Comparison of ENCODE assay signal across 1 cellular context in genomic region chr11:17275376-17276235, GRCh38.
A peak's percentile ranks its signal among the peaks of the same experiment; 100 is the strongest.
TF ChIP-seq lines count a peak whose summit lies in the region.

No MANE protein-coding gene starts in this region.

TF ChIP-seq in HepG2, 621 proteins besides CTCF, POLR2A, EP300 and RAD21 (continued from another document and continues in another):
- TF ChIP-seq TEF (CRISPR knock-in tag; IDR thresholded peaks at IDR 0.05) (no peak), TEAD3 (CRISPR knock-in tag; optimal IDR thresholded peaks at IDR 0.05; ENCODE audit: borderline replicate concordance) (no peak), ZNF280D (CRISPR knock-in tag; IDR thresholded peaks at IDR 0.05) (0 out of 2 replicates have a peak, but pooled peaks have one; percentile 30), ZNF75D (CRISPR knock-in tag; IDR thresholded peaks at IDR 0.05; ENCODE audit: borderline replicate concordance) (no peak), MAFF (IDR thresholded peaks at IDR 0.05; ENCODE audit: low read depth, low read length) (no peak), CBX1 (IDR thresholded peaks at IDR 0.05; ENCODE audit: low read depth) (no peak), NR3C1 (CRISPR knock-in tag; IDR thresholded peaks at IDR 0.05) (no peak), ZBTB8A (CRISPR knock-in tag; IDR thresholded peaks at IDR 0.05; ENCODE audit: borderline replicate concordance, low read depth) (no peak), ZNF614 (CRISPR knock-in tag; IDR thresholded peaks at IDR 0.05; ENCODE audit: borderline replicate concordance) (no peak), ZNF33B (CRISPR knock-in tag; IDR thresholded peaks at IDR 0.05) (no peak; the same call in 1 of the 2 replicates), ELF4 (CRISPR knock-in tag; IDR thresholded peaks at IDR 0.05; ENCODE audit: borderline replicate concordance) (0 out of 2 replicates have a peak, but pooled peaks have one; percentile 30), ZNF367 (CRISPR knock-in tag; IDR thresholded peaks at IDR 0.05; ENCODE audit: borderline replicate concordance) (no peak), CEBPG (CRISPR knock-in tag; IDR thresholded peaks at IDR 0.05) (peak; percentile 81), ZNF660 (CRISPR knock-in tag; IDR thresholded peaks at IDR 0.05; ENCODE audit: borderline replicate concordance, low read depth) (no peak), FOSL2 (CRISPR knock-in tag; IDR thresholded peaks at IDR 0.05) (peak; percentile 71), KLF9 (CRISPR knock-in tag; IDR thresholded peaks at IDR 0.05; ENCODE audit: low read depth) (no peak), EHMT2 (IDR thresholded peaks at IDR 0.05; ENCODE audit: borderline replicate concordance, low read depth, low read length) (no peak), ZNF790 (CRISPR knock-in tag; IDR thresholded peaks at IDR 0.05; ENCODE audit: borderline replicate concordance) (no peak), ZSCAN21 (CRISPR knock-in tag; IDR thresholded peaks at IDR 0.05; ENCODE audit: borderline replicate concordance) (no peak), STAT5B (CRISPR knock-in tag; IDR thresholded peaks at IDR 0.05) (no peak), CENPBD1 (CRISPR knock-in tag; IDR thresholded peaks at IDR 0.05; ENCODE audit: borderline replicate concordance, low read depth) (no peak), ZNF124 (CRISPR knock-in tag; IDR thresholded peaks at IDR 0.05) (no peak), EED (CRISPR knock-in tag; IDR thresholded peaks at IDR 0.05) (no peak), THAP7 (CRISPR knock-in tag; IDR thresholded peaks at IDR 0.05) (0 out of 2 replicates have a peak, but pooled peaks have one; percentile 21), ELF3 (CRISPR knock-in tag; IDR thresholded peaks at IDR 0.05) (peak; percentile 41; the same call in 1 of the 2 replicates), NR2F2 (IDR thresholded peaks at IDR 0.05; ENCODE audit: borderline replicate concordance, low read depth) (no peak), ZBTB38 (CRISPR knock-in tag; IDR thresholded peaks at IDR 0.05) (no peak), XRCC5 (optimal IDR thresholded peaks at IDR 0.05; ENCODE audit: low read length) (no peak), FOXK2 (IDR thresholded peaks at IDR 0.05) (no peak), PRPF4 (IDR thresholded peaks at IDR 0.05; ENCODE audit: low read depth, low read length, poor library complexity, severe bottlenecking) (no peak), ZNF670 (CRISPR knock-in tag; IDR thresholded peaks at IDR 0.05; ENCODE audit: borderline replicate concordance) (no peak), ZBTB49 (CRISPR knock-in tag; IDR thresholded peaks at IDR 0.05; ENCODE audit: borderline replicate concordance) (no peak), UBTF (CRISPR knock-in tag; IDR thresholded peaks at IDR 0.05) (no peak), ZNF501 (CRISPR knock-in tag; IDR thresholded peaks at IDR 0.05) (no peak), IKZF1 (IDR thresholded peaks at IDR 0.05) (no peak), MTF2 (CRISPR knock-in tag; IDR thresholded peaks at IDR 0.05; ENCODE audit: borderline replicate concordance) (0 out of 2 replicates have a peak, but pooled peaks have one; percentile 17), NAIF1 (CRISPR knock-in tag; IDR thresholded peaks at IDR 0.05; ENCODE audit: borderline replicate concordance) (0 out of 2 replicates have a peak, but pooled peaks have one; percentile 36), CEBPB (IDR thresholded peaks at IDR 0.05; ENCODE audit: borderline replicate concordance, low read depth, low read length) (peak; percentile 84), NFIB (CRISPR knock-in tag; IDR thresholded peaks at IDR 0.05; ENCODE audit: borderline replicate concordance) (no peak), MED1 (CRISPR knock-in tag; IDR thresholded peaks at IDR 0.05) (no peak), SIX1 (CRISPR knock-in tag; IDR thresholded peaks at IDR 0.05; ENCODE audit: borderline replicate concordance) (no peak), ZHX1 (CRISPR knock-in tag; IDR thresholded peaks at IDR 0.05; ENCODE audit: low read depth) (no peak), HMG20B (CRISPR knock-in tag; conservative IDR thresholded peaks at IDR 0.05) (no peak), YEATS2 (CRISPR knock-in tag; IDR thresholded peaks at IDR 0.05; ENCODE audit: borderline replicate concordance) (no peak), HNF4G (IDR thresholded peaks at IDR 0.05; ENCODE audit: borderline replicate concordance, low read depth, low read length) (no peak), HNF4G (CRISPR knock-in tag; IDR thresholded peaks at IDR 0.05; ENCODE audit: borderline replicate concordance, low read depth) (no peak), ZNF510 (CRISPR knock-in tag; IDR thresholded peaks at IDR 0.05; ENCODE audit: low read depth) (no peak)
